Comparison of ENCODE assay signal across 25 cellular contexts in the genomic region with DNA sequence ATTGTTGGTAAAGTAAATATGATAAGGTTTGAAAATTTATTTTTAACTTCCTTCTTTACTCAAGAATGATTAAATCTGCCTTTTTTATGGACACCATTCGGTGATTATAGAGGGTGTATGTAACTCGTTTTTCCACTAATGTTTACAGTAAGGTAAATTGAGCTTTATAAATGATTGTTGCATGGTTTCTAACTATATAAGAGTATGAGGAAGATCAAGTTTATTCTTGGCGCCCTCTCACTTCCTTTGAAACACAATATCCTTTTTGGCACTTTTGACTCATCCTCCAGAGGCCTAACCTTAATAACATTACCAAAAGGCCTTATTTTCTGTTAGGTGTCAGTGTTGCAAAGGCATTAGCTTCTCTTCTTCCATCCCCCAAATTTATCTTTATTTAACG. TPM values are rescaled to one million over a fixed set of nuclear protein-coding genes. Genes with fewer than 3 reads are reported as not detected.
DNase-seq lines count a peak whose midpoint lies in the region; ATAC-seq and TF ChIP-seq lines count a peak whose summit lies in the region.
"Had no signal": no experiment of that assay in that cellular context is flagged by ENCODE, and none has a peak within 500 bp of the region (broad histone marks: within the 10 kb centered on the region; RNA-seq: fewer than 3 reads in every experiment).

No MANE protein-coding gene starts in this region.

- TF ChIP-seq CTCF in LNCaP clone FGC (IDR thresholded peaks at IDR 0.05; ENCODE audit: control insufficient read depth, extremely low read depth, insufficient read depth), result no peak
- TF ChIP-seq CTCF in VCaP (conservative IDR thresholded peaks at IDR 0.05), result no peak
- TF ChIP-seq CTCF in foreskin keratinocyte (conservative IDR thresholded peaks at IDR 0.05), result no peak

- peak overlapping the region; percentile 64 for H3K27ac ChIP-seq in VCaP
- no peak overlapping the region for H3K27ac ChIP-seq in foreskin keratinocyte
- H3K27ac ChIP-seq: brain microvascular endothelial cell, lower lobe of right lung, thyroid gland had no signal

- intact Hi-C loops in Right ventricle myocardium superior (cut with DNase I), result no loop called here

- H3K4me3 ChIP-seq in LNCaP clone FGC (ENCODE audit: low read depth, low read length), result no peak overlapping the region
- H3K4me3 ChIP-seq: lower lobe of right lung, thyroid gland had no signal

- no peaks in the 10 kb centered on the region for H3K27me3 ChIP-seq in foreskin keratinocyte
- H3K27me3 ChIP-seq: brain microvascular endothelial cell, thyroid gland had no signal

- DNase-seq in Daoy (ENCODE audit: low read depth), result peak; percentile 34
- DNase-seq in LNCaP clone FGC (ENCODE audit: low read depth), result peak; percentile 63
- DNase-seq in fibroblast of peridontal ligament (ENCODE audit: extremely low read depth), result peak; percentile 18
- DNase-seq in NCI-H526 treated with DMSO at 0.1 percent for 48 hours (lab: John Stamatoyannopoulos, UW), result no peak
- DNase-seq in foreskin keratinocyte, result no peak
- no peak for DNase-seq in activated CD4-positive, alpha-beta T cell treated with anti-CD3 and anti-CD28 coated beads for 4 hours
- no peak for DNase-seq in Right ventricle myocardium superior
- DNase-seq: activated gamma-delta T cell treated with Interleukin-2 at 50 U/mL for 16 hours; activated naive CD8-positive, alpha-beta T cell treated with anti-CD3 and anti-CD28 coated beads, Interleukin-2, amount 50 U/mL, for 24 hours; activated T-cell treated with anti-CD3 and anti-CD28 coated beads, Interleukin-2, amount 50 U/mL, for 1 hour; brain microvascular endothelial cell; C1 segment of cervical spinal cord; Caco-2; effector memory CD8-positive, alpha-beta T cell; HFFc6; lower lobe of right lung; NCI-H1048; stimulated activated CD4-positive, alpha-beta T cell treated with anti-CD3 and anti-CD28 coated beads, Interleukin-15, amount 100 ng/mL, for 24 hours; stimulated activated naive CD8-positive, alpha-beta T cell treated with anti-CD3 and anti-CD28 coated beads, Interleukin-15, amount 100 ng/mL, for 72 hours; SW 1271; T1000 had no signal

- no peaks in the 10 kb centered on the region for H3K4me1 ChIP-seq in foreskin keratinocyte
- H3K4me1 ChIP-seq: Caco-2, lower lobe of right lung, thyroid gland had no signal

- no peak for ATAC-seq in foreskin keratinocyte
- no peak for ATAC-seq in Right ventricle myocardium superior (ENCODE audit: poor library complexity)
- ATAC-seq: activated CD4-positive, CD25-positive, alpha-beta regulatory T cell treated with anti-CD3 and anti-CD28 coated beads, Interleukin-2, amount 50 U/mL, for 24 hours; activated naive CD8-positive, alpha-beta T cell treated with anti-CD3 and anti-CD28 coated beads, Interleukin-2, amount 50 U/mL, for 24 hours; effector memory CD8-positive, alpha-beta T cell; lower lobe of right lung; sciatic nerve; stimulated activated naive CD8-positive, alpha-beta T cell treated with anti-CD3 and anti-CD28 coated beads, Interleukin-15, amount 100 ng/mL, for 72 hours had no signal

RNA-seq across cellular contexts. Expression of a gene that starts 41.8 kb away (rescaled TPM):
- 23.5 and 29.3 TPM in 2 replicates for total RNA-seq in Daoy (2014; rRNA removed; shearing (Covaris generic))
- total RNA-seq in foreskin keratinocyte (15.0 and 18.8 TPM in 2 replicates), Right ventricle myocardium superior (28.2 TPM)
- polyA plus RNA-seq in foreskin keratinocyte, result 9.8 and 10.5 TPM in 2 replicates

Comparison
In these comparisons a context has a peak if more than half of its experiments do, and no peak if none do; other contexts are left out.
1. DNase-seq: peak in Daoy (single experiment), LNCaP clone FGC (single experiment) and fibroblast of peridontal ligament (single experiment); none in NCI-H526 treated with DMSO at 0.1 percent for 48 hours (single experiment), foreskin keratinocyte (0 of 2), activated CD4-positive, alpha-beta T cell treated with anti-CD3 and anti-CD28 coated beads for 4 hours (0 of 2) and Right ventricle myocardium superior (single experiment).